In the genomic region with DNA sequence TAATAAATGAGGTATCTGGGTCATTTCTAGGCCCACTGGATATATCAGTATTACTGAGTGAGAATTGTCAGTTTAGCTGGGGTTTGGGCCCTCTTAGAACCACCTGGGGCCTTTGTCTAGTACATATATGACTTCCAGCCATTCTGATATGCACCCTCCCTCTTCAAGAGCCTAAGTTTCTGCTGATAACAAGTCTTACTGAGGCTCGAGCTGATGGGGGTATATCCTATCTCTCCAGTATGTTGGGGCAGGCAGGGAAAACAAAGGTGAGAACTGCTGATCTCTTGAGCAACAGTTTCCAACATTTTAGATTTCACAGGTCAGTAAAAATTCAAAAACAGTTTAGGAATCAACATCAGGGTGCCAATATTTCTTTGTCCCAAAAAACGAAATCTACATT, we compare ENCODE assay signal across 25 cellular contexts.
"Had no signal": no experiment of that assay in that cellular context is flagged by ENCODE, and none has a peak within 500 bp of the region (broad histone marks: within the 10 kb centered on the region; RNA-seq: fewer than 3 reads in every experiment).

No MANE protein-coding gene starts in this region.

- DNase-seq: cortex of kidney; effector CD8-positive, alpha-beta T cell; effector memory CD8-positive, alpha-beta T cell; endodermal cell; esophagus squamous epithelium; foreskin fibroblast; foreskin melanocyte; gastrocnemius medialis; glutamatergic neuron; head of caudate nucleus; heart right ventricle; hippocampal formation; left cardiac atrium; left lung; left ventricle myocardium superior; lower lobe of right lung; mesenchymal stem cell; midbrain; naive thymus-derived CD4-positive, alpha-beta T cell; natural killer cell had no signal

- FAIRE-seq: endometrium, islet of Langerhans, keratinocyte had no signal

- H3K36me3 ChIP-seq: esophagus squamous epithelium, gastrocnemius medialis, heart right ventricle, left lung, lower lobe of right lung had no signal

- H3K27me3 ChIP-seq: esophagus squamous epithelium, gastrocnemius medialis, heart right ventricle, left lung had no signal

- H3K27ac ChIP-seq: epithelial cell of prostate, esophagus squamous epithelium, gastrocnemius medialis, heart right ventricle, left lung, lower lobe of right lung had no signal

- ATAC-seq: effector memory CD8-positive, alpha-beta T cell; esophagus mucosa; gastrocnemius medialis; heart right ventricle; left cardiac atrium; left lung; left ventricle myocardium superior; lower lobe of right lung; naive thymus-derived CD4-positive, alpha-beta T cell; natural killer cell had no signal

- H3K4me3 ChIP-seq: esophagus squamous epithelium, gastrocnemius medialis, heart right ventricle, left lung, lower lobe of right lung had no signal

- H3K9me3 ChIP-seq: esophagus squamous epithelium, gastrocnemius medialis, heart right ventricle, left lung, lower lobe of right lung had no signal
